26 cellular contexts compared by ENCODE assay signal in the genomic region with DNA sequence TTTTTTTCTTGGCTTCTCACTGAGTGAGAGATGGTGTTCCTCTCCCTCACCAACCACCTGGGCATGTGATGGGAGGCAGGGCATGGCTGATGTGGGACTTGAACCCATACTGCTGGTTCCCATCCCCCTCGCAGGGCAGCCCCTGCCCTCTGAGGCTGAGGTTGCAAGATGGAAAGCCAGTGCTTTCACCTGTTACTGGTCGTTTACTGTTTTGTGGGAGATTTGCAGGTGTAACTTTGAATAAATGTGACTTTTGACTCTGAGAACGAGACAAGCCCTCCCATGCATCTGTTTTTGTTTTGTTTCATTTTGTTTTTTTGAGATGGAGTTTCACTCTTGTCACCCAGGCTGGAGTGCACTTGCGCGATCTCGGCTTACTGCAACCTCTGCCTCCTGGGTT. TPM values are rescaled to one million over a fixed set of nuclear protein-coding genes. Genes with fewer than 3 reads are reported as not detected.
"Had no signal": no experiment of that assay in that cellular context is flagged by ENCODE, and none has a peak within 500 bp of the region (broad histone marks: within the 10 kb centered on the region; RNA-seq: fewer than 3 reads in every experiment).

No MANE protein-coding gene starts in this region.

- ATAC-seq: activated T-cell treated with anti-CD3 and anti-CD28 coated beads, Interleukin-2, amount 50 U/mL, for 72 hours had no signal

- H3K27me3 ChIP-seq: brain microvascular endothelial cell, cardiac muscle cell, Peyer's patch had no signal

- DNase-seq: activated B cell treated with CpG ODN at 0.5 μM for 24 hours; activated CD4-positive, alpha-beta memory T cell treated with anti-CD3 and anti-CD28 coated beads, Interleukin-2, amount 10 ng/mL, durations not matched to agents 7 days and 5 days; activated CD4-positive, alpha-beta T cell treated with anti-CD3 and anti-CD28 coated beads for 1 hour; activated CD4-positive, alpha-beta T cell treated with anti-CD3 and anti-CD28 coated beads, Interleukin-2, amount 10 ng/mL, durations not matched to agents 24 days and 14 days; activated CD8-positive, alpha-beta memory T cell treated with anti-CD3 and anti-CD28 coated beads, Interleukin-2, amount 50 U/mL, for 4 hours; activated gamma-delta T cell treated with Interleukin-2 at 50 U/mL for 16 hours; activated naive CD4-positive, alpha-beta T cell treated with anti-CD3 and anti-CD28 coated beads, Interleukin-2, amount 10 ng/mL, durations not matched to agents 7 days and 5 days; activated naive CD8-positive, alpha-beta T cell treated with anti-CD3 and anti-CD28 coated beads for 36 hours; activated T-cell treated with anti-CD3 and anti-CD28 coated beads, Interleukin-2, amount 50 U/mL, for 72 hours; brain microvascular endothelial cell; Kasumi-1; KBM-7; NCI-H1048; NCI-H146; NCI-H187 treated with DMSO at 0.1 percent for 48 hours; NCI-H2171; NCI-H2227 treated with DMSO at 0.1 percent for 48 hours; NCI-H526; NCI-H774; Peyer's patch; SHP77 treated with DMSO at 0.1 percent for 48 hours had no signal

- H3K27ac ChIP-seq: brain microvascular endothelial cell, cardiac muscle cell had no signal

- H3K36me3 ChIP-seq: brain microvascular endothelial cell, cardiac muscle cell, Peyer's patch had no signal

- H3K4me3 ChIP-seq: cardiac muscle cell, Peyer's patch had no signal

- H3K9me3 ChIP-seq: Peyer's patch had no signal

RNA-seq across cellular contexts. Expression of gene C1orf167, which starts 21.6 kb away (rescaled TPM):
- total RNA-seq: activated B cell treated with CpG ODN at 0.5 μM for 24 hours; activated CD4-positive, alpha-beta T cell treated with anti-CD3 and anti-CD28 coated beads, Interleukin-2, amount 10 ng/mL, durations not matched to agents 24 days and 14 days; activated naive CD8-positive, alpha-beta T cell treated with anti-CD3 and anti-CD28 coated beads for 36 hours; activated T-helper 2 cell treated with anti-CD3 and anti-CD28 coated beads, Interferon-gamma antibody, Interleukin-2, Interleukin-4, amounts not matched to agents 10 μg/mL and 5 μg/mL and 100 μg/mL, durations not matched to agents 14 hours and 24 hours and 36 hours; chondrocyte; NCI-H460; Peyer's patch; SK-MEL-5 had no signal
